ENCODE assay signal across 8 cellular contexts in the genomic region with DNA sequence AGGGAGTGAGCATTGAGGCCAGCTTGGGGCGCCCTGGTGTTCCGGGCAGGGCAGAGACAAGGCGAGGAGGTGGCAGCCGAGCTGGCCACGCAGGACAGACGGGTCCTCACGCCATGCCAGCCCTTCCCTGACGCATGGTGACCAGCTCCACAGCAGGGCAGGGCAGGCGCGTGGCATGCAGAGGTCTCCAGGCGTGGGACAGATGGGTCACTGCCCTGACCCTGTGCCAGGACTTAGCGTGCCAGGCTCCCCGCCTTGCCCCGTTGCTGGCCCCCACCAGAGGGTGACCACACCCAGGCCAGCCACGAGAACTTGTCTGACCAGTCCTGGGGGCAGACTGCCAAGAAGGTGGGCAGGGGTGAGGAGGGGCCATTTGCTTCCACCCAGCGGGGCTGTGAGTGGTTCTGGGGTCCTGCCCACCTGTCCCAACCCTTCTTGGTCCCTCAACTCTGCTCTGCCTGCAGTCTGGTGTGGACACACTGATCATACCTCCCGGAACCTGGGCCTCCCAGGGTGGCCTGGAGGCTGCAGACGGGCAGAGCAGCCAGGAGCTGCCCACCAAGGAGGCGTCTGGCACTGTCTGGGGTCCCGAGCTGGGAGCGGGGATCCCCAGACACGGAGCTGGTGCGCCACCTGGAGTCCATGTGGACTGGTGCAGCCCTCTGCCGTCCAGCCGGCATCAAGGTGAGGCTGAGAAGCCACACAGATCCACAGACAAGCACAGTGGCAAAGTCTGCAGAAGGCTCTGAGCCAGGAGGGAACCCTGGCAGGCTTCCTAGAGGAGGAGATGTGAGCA. TPM values are rescaled to one million over a fixed set of nuclear protein-coding genes. Genes with fewer than 3 reads are reported as not detected.
A peak's percentile ranks its signal among the peaks of the same experiment; 100 is the strongest.
DNase-seq lines count a peak whose midpoint lies in the region; ATAC-seq, FAIRE-seq and TF ChIP-seq lines count a peak whose summit lies in the region.

RNF224 (plus strand) TSS at position 446 of the 796 bp plus-strand sequence. CDS start 834 bp downstream, outside the sequence.

- no peaks in the 10 kb centered on the region for H3K79me2 ChIP-seq in fibroblast of lung (ENCODE audit: control insufficient read depth, insufficient read depth, low read length)

- H2BK5ac ChIP-seq in neuronal stem cell (ENCODE audit: low read length) = no peak within 1 kb of the TSS

- no peaks in the 10 kb centered on the region for H3K36me3 Mint-ChIP-seq in activated T-cell treated with anti-CD3 and anti-CD28 coated beads, Interleukin-2, amount 50 U/mL, for 72 hours (ENCODE audit: insufficient read depth in 2 of 2)

- peak; percentile 48 to 53 for ATAC-seq in activated T-cell treated with anti-CD3 and anti-CD28 coated beads, Interleukin-2, amount 50 U/mL, for 72 hours (replicated peaks in 1 of 2)
- ATAC-seq in GM18505 (IDR thresholded peaks at IDR 0.05; ENCODE audit: unreplicated experiment) = no peak

- H3K27ac Mint-ChIP-seq in activated T-cell treated with anti-CD3 and anti-CD28 coated beads, Interleukin-2, amount 50 U/mL, for 72 hours = no peak within 1 kb of the TSS

- H3K9me3 ChIP-seq in fibroblast of lung (ENCODE audit: control insufficient read depth, insufficient read depth, low read depth, low read length) (no peaks in the 10 kb centered on the region), neuronal stem cell (replicated peaks in 1 of 2; ENCODE audit: control insufficient read depth in 2 of 2, insufficient read depth in 1 of 2, low read depth in 1 of 2, low read length in 2 of 2) (no peaks in the 10 kb centered on the region)

- H3K14ac ChIP-seq in neuronal stem cell (ENCODE audit: low read length) = peak within 1 kb of the TSS; percentile 31

- no peak for FAIRE-seq in RCC 7860 (lab: Jason Lieb, UNC)

- H3K18ac ChIP-seq in neuronal stem cell (ENCODE audit: low read length) = peak within 1 kb of the TSS; percentile 57

- H3K27me3 ChIP-seq in fibroblast of lung (ENCODE audit: control insufficient read depth, insufficient read depth, low read length) = no peaks in the 10 kb centered on the region
- peaks cover under 1 to 8% (median 7%) of the 10 kb centered on the region in 3 experiments for H3K27me3 ChIP-seq in neuronal stem cell (ENCODE audit: control insufficient read depth in 3 of 3, insufficient read depth in 3 of 3, low read depth in 1 of 3, low read length in 3 of 3)

- H3K23ac ChIP-seq in neuronal stem cell (ENCODE audit: low read depth, low read length, poor library complexity) = peak within 1 kb of the TSS; percentile 70

- H3K9me3 Mint-ChIP-seq in activated T-cell treated with anti-CD3 and anti-CD28 coated beads, Interleukin-2, amount 50 U/mL, for 72 hours = no peaks in the 10 kb centered on the region

- H3K27me3 Mint-ChIP-seq in activated T-cell treated with anti-CD3 and anti-CD28 coated beads, Interleukin-2, amount 50 U/mL, for 72 hours (ENCODE audit: low read depth) = peaks cover 6% of the 10 kb centered on the region

- TF ChIP-seq POLR2A in GM18505 (IDR thresholded peaks at IDR 0.05; ENCODE audit: borderline replicate concordance, extremely low read depth, insufficient read depth, insufficient read length) = no peak

- H2BK12ac ChIP-seq in neuronal stem cell (ENCODE audit: low read length) = peak within 1 kb of the TSS; percentile 22

- H4K91ac ChIP-seq in neuronal stem cell (ENCODE audit: low read depth, low read length, poor library complexity) = peak within 1 kb of the TSS; percentile 64

- peak; percentile 66 to 83 for TF ChIP-seq CTCF in fibroblast of lung (conservative IDR thresholded peaks at IDR 0.05 in 1 of 2, IDR thresholded peaks at IDR 0.05 in 1 of 2; ENCODE audit: low read depth in 1 of 2, low read length in 2 of 2)

- H3K9ac ChIP-seq in fibroblast of lung (ENCODE audit: insufficient read depth, low read length) (no peak within 1 kb of the TSS), neuronal stem cell (ENCODE audit: low read depth, low read length, poor library complexity) (no peak within 1 kb of the TSS)

- no peak within 1 kb of the TSS for H2BK120ac ChIP-seq in neuronal stem cell (ENCODE audit: low read depth, low read length)

- H2BK15ac ChIP-seq in neuronal stem cell (ENCODE audit: low read length) = peak within 1 kb of the TSS; percentile 95

- peak within 1 kb of the TSS; percentile 75 for H2AK5ac ChIP-seq in neuronal stem cell (ENCODE audit: low read depth, low read length)

- DNase-seq in COLO668 (lab: John Stamatoyannopoulos, UW; ENCODE audit: unreplicated experiment) (peak; percentile 79), HuH-7 (ENCODE audit: low spot score) (peak; percentile 97), RCC 7860 (ENCODE audit: low spot score) (peak; percentile 70), fibroblast of lung (ENCODE audit: low read depth in 2 of 2) (peak; percentile 49 to 63), neuronal stem cell (ENCODE audit: low spot score) (peak; percentile 74), superior temporal gyrus (ENCODE audit: extremely low spot score) (peak; percentile 72)
- peak; percentile 88 to 89 for DNase-seq in activated T-cell treated with anti-CD3 and anti-CD28 coated beads, Interleukin-2, amount 50 U/mL, for 72 hours

- H2AFZ ChIP-seq in fibroblast of lung (ENCODE audit: low read length) = no peak within 1 kb of the TSS
- H2AFZ ChIP-seq in neuronal stem cell (ENCODE audit: low read length) = peak within 1 kb of the TSS; percentile 68

- no peak within 1 kb of the TSS for H3K27ac ChIP-seq in fibroblast of lung (ENCODE audit: insufficient read depth, low read length)
- no peak within 1 kb of the TSS for H3K27ac ChIP-seq in neuronal stem cell (replicated peaks; ENCODE audit: low read length)

- H4K8ac ChIP-seq in neuronal stem cell (ENCODE audit: low read depth, low read length) = peak within 1 kb of the TSS; percentile 50

- H3K4me3 ChIP-seq in fibroblast of lung (replicated peaks in 1 of 4; ENCODE audit: control extremely low read depth in 1 of 4, insufficient read depth in 1 of 4, low read depth in 3 of 4, low read length in 4 of 4) = no peak within 1 kb of the TSS
- H3K4me3 ChIP-seq in neuronal stem cell (ENCODE audit: low read length in 2 of 2) = peak within 1 kb of the TSS in 1 of 2 donors; percentile 41

- H4K20me1 ChIP-seq in fibroblast of lung (ENCODE audit: control insufficient read depth, extremely low read depth, insufficient read depth, low read length) = no peaks in the 10 kb centered on the region

- peak within 1 kb of the TSS; percentile 76 for H3K4ac ChIP-seq in neuronal stem cell (ENCODE audit: low read length)

- H3K79me1 ChIP-seq in neuronal stem cell (ENCODE audit: low read depth, low read length) = no peaks in the 10 kb centered on the region

- peaks cover 10% of the 10 kb centered on the region for H3K4me1 Mint-ChIP-seq in activated T-cell treated with anti-CD3 and anti-CD28 coated beads, Interleukin-2, amount 50 U/mL, for 72 hours (ENCODE audit: low read depth)

- no peak within 1 kb of the TSS for H3K4me3 Mint-ChIP-seq in activated T-cell treated with anti-CD3 and anti-CD28 coated beads, Interleukin-2, amount 50 U/mL, for 72 hours

- WGBS in neuronal stem cell (ENCODE audit: extremely low coverage in 2 of 2, insufficient read length in 2 of 2, insufficient replicate concordance in 1 of 2), 2 donors = no CpG with 5 or more reads among the region's 25 CpGs

- H3K4me1 ChIP-seq in fibroblast of lung (ENCODE audit: control insufficient read depth, extremely low read depth, insufficient read depth, low read length) = peaks cover 3% of the 10 kb centered on the region
- peaks cover 9 to 15% of the 10 kb centered on the region in 2 donors for H3K4me1 ChIP-seq in neuronal stem cell (ENCODE audit: control insufficient read depth in 2 of 2, insufficient read depth in 1 of 2, low read depth in 1 of 2, low read length in 2 of 2)

- no peak within 1 kb of the TSS for H3K4me2 ChIP-seq in fibroblast of lung (ENCODE audit: extremely low read depth, insufficient read depth, low read length)
- H3K4me2 ChIP-seq in neuronal stem cell (ENCODE audit: insufficient read depth, low read length, poor library complexity, severe bottlenecking) = no peak within 1 kb of the TSS

- H3K36me3 ChIP-seq in fibroblast of lung (ENCODE audit: control insufficient read depth, insufficient read depth, low read length) = no peaks in the 10 kb centered on the region
- no peaks in the 10 kb centered on the region for H3K36me3 ChIP-seq in neuronal stem cell (replicated peaks in 1 of 2; ENCODE audit: control insufficient read depth in 2 of 2, insufficient read depth in 2 of 2, low read length in 2 of 2)

RNA-seq across cellular contexts. Expression of gene RNF224, which starts in this region (rescaled TPM):
- total RNA-seq in activated T-cell treated with anti-CD3 and anti-CD28 coated beads, Interleukin-2, amount 50 U/mL, for 72 hours = under 1 TPM in 1 of 2 donors, not detected in 1; 0.14 TPM
- under 0.01 TPM in 1 of 2 replicates, not detected in the other for total RNA-seq in fibroblast of lung
- polyA plus RNA-seq in fibroblast of lung = not detected in 2 replicates
- polyA plus RNA-seq in fibroblast of lung (2012) = not detected in 2 replicates
- not detected in 2 replicates for polyA minus RNA-seq in fibroblast of lung (ENCODE audit: low replicate concordance)
- not detected for polyA plus RNA-seq in neuronal stem cell (2013, experiment 1 of 2)
- polyA plus RNA-seq in neuronal stem cell (2013, experiment 2 of 2) = not detected

Comparison
In these comparisons a context has a peak if more than half of its experiments do, and no peak if none do; other contexts are left out.
1. Peak in DNase-seq and ATAC-seq in activated T-cell treated with anti-CD3 and anti-CD28 coated beads, Interleukin-2, amount 50 U/mL, for 72 hours; RNA of the gene not detected or under 1 TPM.
2. Peak in DNase-seq in fibroblast of lung; RNA of the gene not detected or under 1 TPM.